Comparison of ENCODE assay signal across 15 cellular contexts in the genomic region with DNA sequence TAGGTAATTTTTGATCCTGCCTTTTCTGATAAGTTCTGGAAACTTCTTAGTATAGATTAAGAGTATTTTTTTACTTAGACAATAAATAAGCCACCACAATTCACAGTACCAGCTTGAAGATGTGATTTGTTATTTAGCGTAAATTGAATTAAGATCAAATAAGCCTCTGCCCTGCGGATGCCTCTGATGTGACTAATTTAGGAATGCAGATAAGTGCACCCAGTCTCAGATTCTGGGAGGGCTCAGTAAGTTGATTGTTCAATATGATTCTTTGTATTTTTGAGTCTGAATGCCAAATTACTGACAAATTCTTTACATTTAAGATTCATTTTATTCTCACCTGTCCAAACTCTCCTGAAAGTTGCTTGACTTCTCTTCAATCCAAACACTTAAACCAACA.
"Had no signal": no experiment of that assay in that cellular context is flagged by ENCODE, and none has a peak within 500 bp of the region (broad histone marks: within the 10 kb centered on the region; RNA-seq: fewer than 3 reads in every experiment).

No MANE protein-coding gene starts in this region.

- H3K9me3 ChIP-seq: body of pancreas, vagina had no signal

- H3K36me3 ChIP-seq: tibial nerve, vagina had no signal

- DNase-seq: activated CD4-positive, alpha-beta T cell treated with anti-CD3 and anti-CD28 coated beads, Interleukin-2, amount 50 U/mL, for 4 hours; activated CD4-positive, CD25-positive, alpha-beta regulatory T cell treated with anti-CD3 and anti-CD28 coated beads, Interleukin-2, amount 50 U/mL, for 72 hours; activated naive CD4-positive, alpha-beta T cell treated with anti-CD3 and anti-CD28 coated beads, Interleukin-2, amount 10 ng/mL, durations not matched to agents 7 days and 5 days; activated T-cell treated with anti-CD3 and anti-CD28 coated beads, Interleukin-2, amount 50 U/mL, for 1 hour; body of pancreas; cortex of kidney; effector CD8-positive, alpha-beta T cell; mammary epithelial cell; naive thymus-derived CD8-positive, alpha-beta T cell; stimulated activated CD4-positive, alpha-beta T cell treated with anti-CD3 and anti-CD28 coated beads, Interleukin-4, amount 100 ng/mL, for 1 hour; stimulated activated naive B cell treated with anti-CD40 and anti-IgM and Interleukin-4, amounts not matched to agents 10 μg/mL and 1 μg/mL and 100 μg/mL, for 72 hours; T-helper 9 cell had no signal

- H3K4me1 ChIP-seq: body of pancreas, tibial nerve, vagina had no signal

- H3K27ac ChIP-seq: body of pancreas, tibial nerve, vagina had no signal

- H3K4me3 ChIP-seq: body of pancreas, tibial nerve, vagina had no signal

- ATAC-seq: body of pancreas; left lobe of liver; naive thymus-derived CD8-positive, alpha-beta T cell; stimulated activated naive B cell treated with anti-CD40 and anti-IgM and Interleukin-4, amounts not matched to agents 10 μg/mL and 1 μg/mL and 100 μg/mL, for 72 hours had no signal

- H3K27me3 ChIP-seq: body of pancreas, tibial nerve, vagina had no signal
